ENCODE assay signal across 18 cellular contexts in the genomic region with DNA sequence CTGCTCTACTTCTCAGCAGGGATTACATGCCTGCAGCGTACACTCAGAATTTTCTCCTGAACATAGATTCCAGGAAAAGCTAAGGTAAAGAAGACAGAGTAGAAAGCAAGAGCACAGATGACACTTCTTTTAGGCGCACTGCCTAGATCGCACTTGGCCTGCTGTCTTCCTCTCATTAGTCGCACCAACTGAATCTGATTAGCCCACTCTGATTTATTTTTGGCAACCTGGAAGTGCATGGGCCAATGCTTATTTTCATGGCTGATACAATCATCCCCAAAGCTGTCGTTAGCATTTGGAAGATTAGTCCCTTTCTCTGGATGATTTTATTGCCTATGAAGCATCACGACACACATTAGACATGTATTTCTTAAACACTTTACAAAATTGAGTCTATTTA.
DNase-seq lines count a peak whose midpoint lies in the region; ATAC-seq and TF ChIP-seq lines count a peak whose summit lies in the region.
"Had no signal": no experiment of that assay in that cellular context is flagged by ENCODE, and none has a peak within 500 bp of the region (broad histone marks: within the 10 kb centered on the region; RNA-seq: fewer than 3 reads in every experiment).

No MANE protein-coding gene starts in this region.

- ATAC-seq in GM19351 (IDR thresholded peaks at IDR 0.05; ENCODE audit: unreplicated experiment), result no peak
- ATAC-seq: CD8-positive, alpha-beta T cell had no signal

- CTCF ChIA-PET in GM10248 (lab: Yijun Ruan, JAX), result no interaction called here

- peak overlapping the region; percentile 24 for H3K27ac Mint-ChIP-seq in nephron progenitor cell
- H3K27ac Mint-ChIP-seq: CD8-positive, alpha-beta T cell had no signal

- POLR2A ChIA-PET in GM10248 (lab: Yijun Ruan, JAX), result no interaction called here

- in situ Hi-C loops in GM13976 (cut with MboI; ENCODE audit: low sequenced_read_pairs, unreplicated experiment), result no loop called here

- H3K36me3 Mint-ChIP-seq in nephron progenitor cell (ENCODE audit: low read depth), result peaks cover 5% of the 10 kb centered on the region
- H3K36me3 Mint-ChIP-seq: CD8-positive, alpha-beta T cell had no signal

- TF ChIP-seq CTCF in nephron progenitor cell (IDR thresholded peaks at IDR 0.05) (no peak), GM13976 (IDR thresholded peaks at IDR 0.05; ENCODE audit: borderline replicate concordance, control extremely low read depth, extremely low read depth, insufficient read depth, missing control alignments) (no peak), GM10248 (IDR thresholded peaks at IDR 0.05; ENCODE audit: control extremely low read depth, extremely low read depth, low read depth, missing control alignments) (no peak)

- no peaks in the 10 kb centered on the region for H3K27me3 Mint-ChIP-seq in nephron progenitor cell (ENCODE audit: low read depth, poor library complexity)

- H3K4me3 Mint-ChIP-seq in nephron progenitor cell, result no peak overlapping the region
- H3K4me3 Mint-ChIP-seq: CD8-positive, alpha-beta T cell had no signal

- H3K4me1 Mint-ChIP-seq in nephron progenitor cell, result peaks cover 17% of the 10 kb centered on the region

- H3K9me3 Mint-ChIP-seq in nephron progenitor cell, result peaks cover 5% of the 10 kb centered on the region
- H3K9me3 Mint-ChIP-seq: CD8-positive, alpha-beta T cell had no signal

- DNase-seq in NCI-H446 (lab: John Stamatoyannopoulos, UW) (peak; percentile 50 to 82), cerebellar cortex (ENCODE audit: low spot score) (peak; percentile 26), nephron progenitor cell (no peak), GM13976 (ENCODE audit: low spot score) (no peak), H4 (ENCODE audit: low spot score) (no peak), GM10248 (ENCODE audit: extremely low spot score) (no peak)
- DNase-seq: CD8-positive, alpha-beta T cell; EL; H7; Kasumi-1; MM.1S; NCI-H1048; NCI-H1436; NCI-H187 treated with DMSO at 0.1 percent for 48 hours; NCI-H2107; NCI-H510A treated with DMSO at 0.1 percent for 48 hours; OCI-M1 had no signal

Comparison
In these comparisons a context has a peak if more than half of its experiments do, and no peak if none do; other contexts are left out.
1. DNase-seq: peak in NCI-H446 (2 of 2) and cerebellar cortex (single experiment); none in nephron progenitor cell (single experiment), GM13976 (single experiment), H4 (single experiment) and GM10248 (single experiment).